9 cellular contexts compared by ENCODE assay signal in genomic region chr11:105099619-105100018, GRCh38. TPM values are rescaled to one million over a fixed set of nuclear protein-coding genes. Genes with fewer than 3 reads are reported as not detected.
"Had no signal": no experiment of that assay in that cellular context is flagged by ENCODE, and none has a peak within 500 bp of the region (broad histone marks: within the 10 kb centered on the region; RNA-seq: fewer than 3 reads in every experiment).

No MANE protein-coding gene starts in this region.

RNA-seq across cellular contexts. Expression of gene CARD18, which starts 40.0 kb away (rescaled TPM):
- total RNA-seq: endodermal cell, gastroesophageal sphincter, left cardiac atrium, lung, mesothelial cell of epicardium, myocyte, pancreas, sciatic nerve, thyroid gland had no signal
- polyA plus RNA-seq: lung had no signal

RNA-seq across cellular contexts. Expression of gene CARD16, which starts 54.5 kb away (rescaled TPM):
- total RNA-seq: endodermal cell, myocyte had no signal
